Comparison of ENCODE assay signal across 13 cellular contexts in the genomic region with DNA sequence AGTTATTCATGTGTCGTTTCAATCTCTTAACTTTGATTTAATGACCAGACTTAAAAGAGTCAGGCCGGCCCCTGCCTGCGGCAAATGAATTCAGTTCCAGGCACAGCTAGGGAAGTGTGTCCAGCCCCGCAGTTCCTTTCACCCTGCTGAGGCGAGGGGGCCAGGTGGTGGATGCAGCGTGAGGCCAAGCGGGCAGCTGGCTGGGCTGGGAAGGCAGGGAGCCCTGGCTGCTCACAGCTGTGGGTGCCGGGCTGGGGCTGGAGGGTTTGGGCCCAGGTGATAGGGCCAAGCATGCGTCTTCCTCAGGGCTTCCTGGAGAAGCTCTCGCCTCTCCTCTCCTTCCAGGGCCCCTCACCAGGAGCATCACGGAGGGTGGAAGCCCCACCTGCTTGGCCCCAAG.
"Had no signal": no experiment of that assay in that cellular context is flagged by ENCODE, and none has a peak within 500 bp of the region (broad histone marks: within the 10 kb centered on the region; RNA-seq: fewer than 3 reads in every experiment).

No MANE protein-coding gene starts in this region.

- H3K36me3 ChIP-seq: adrenal gland, neutrophil, right atrium auricular region, upper lobe of left lung had no signal

- H3K4me3 Mint-ChIP-seq: dendritic cell treated with granulocyte-macrophage colony-stimulating factor and Interleukin-4, amounts not matched to agents 40 ng/mL and 50 ng/mL, for 4 days; effector memory CD8-positive, alpha-beta T cell; T-helper 1 cell treated with Interleukin-12 subunit alpha and Interleukin-12 subunit beta and Interleukin-4 antibody, amounts not matched to agents 30 μg/mL and 1 μg/mL, for 36 hours had no signal

- DNase-seq: activated CD4-positive, alpha-beta T cell treated with anti-CD3 and anti-CD28 coated beads, Interleukin-2, amount 50 U/mL, for 1 hour; activated naive CD4-positive, alpha-beta T cell treated with anti-CD3 and anti-CD28 coated beads, Interleukin-2, amount 50 U/mL, for 16 hours; activated T-cell treated with anti-CD3 and anti-CD28 coated beads, Interleukin-2, amount 50 U/mL, for 1 hour; effector memory CD8-positive, alpha-beta T cell; posterior cingulate gyrus; stimulated activated CD4-positive, alpha-beta T cell treated with anti-CD3 and anti-CD28 coated beads, Interleukin-1b, Interleukin-23, amount 100 ng/mL, for 48 hours; stimulated activated naive CD8-positive, alpha-beta T cell treated with anti-CD3 and anti-CD28 coated beads, Interleukin-15, Interleukin-2, amounts not matched to agents 100 U/mL and 50 U/mL, for 24 hours; upper lobe of left lung had no signal

- H3K27me3 ChIP-seq: adrenal gland, neutrophil, right atrium auricular region, upper lobe of left lung had no signal

- H3K9me3 ChIP-seq: adrenal gland, neutrophil, right atrium auricular region, upper lobe of left lung had no signal

- H3K4me3 ChIP-seq: adrenal gland, right atrium auricular region, upper lobe of left lung had no signal

- H3K27ac ChIP-seq: adrenal gland, neutrophil, right atrium auricular region, upper lobe of left lung had no signal

- H3K27ac Mint-ChIP-seq: dendritic cell treated with granulocyte-macrophage colony-stimulating factor and Interleukin-4, amounts not matched to agents 40 ng/mL and 50 ng/mL, for 4 days; effector memory CD8-positive, alpha-beta T cell; T-helper 1 cell treated with Interleukin-12 subunit alpha and Interleukin-12 subunit beta and Interleukin-4 antibody, amounts not matched to agents 30 μg/mL and 1 μg/mL, for 36 hours had no signal

- H3K4me1 ChIP-seq: adrenal gland had no signal

- H3K27me3 Mint-ChIP-seq: effector memory CD8-positive, alpha-beta T cell had no signal

- ATAC-seq: effector memory CD8-positive, alpha-beta T cell; stimulated activated naive CD8-positive, alpha-beta T cell treated with anti-CD3 and anti-CD28 coated beads, Interleukin-15, Interleukin-2, amounts not matched to agents 100 U/mL and 50 U/mL, for 24 hours had no signal
